In the genomic region with DNA sequence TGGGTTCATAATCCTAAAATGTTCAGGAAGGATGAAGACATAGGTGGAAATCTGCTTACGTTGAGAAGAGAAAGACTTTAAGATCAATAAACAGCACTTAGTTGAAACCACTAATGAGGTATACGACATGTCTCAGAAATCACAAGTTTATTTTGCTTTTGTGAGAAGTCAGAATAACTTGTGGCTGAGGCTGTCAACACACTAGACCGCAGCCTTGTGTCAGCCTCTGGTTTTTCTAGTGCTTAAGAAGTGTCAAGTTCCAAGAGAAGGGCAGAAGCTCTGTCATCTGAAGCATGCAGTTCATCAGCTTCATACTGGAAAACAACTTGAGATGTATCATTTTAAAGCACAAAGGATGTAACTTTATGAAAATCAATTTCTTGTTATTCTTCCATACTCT, we compare ENCODE assay signal across 17 cellular contexts.
DNase-seq lines count a peak whose midpoint lies in the region; ATAC-seq and TF ChIP-seq lines count a peak whose summit lies in the region.
"Had no signal": no experiment of that assay in that cellular context is flagged by ENCODE, and none has a peak within 500 bp of the region (broad histone marks: within the 10 kb centered on the region; RNA-seq: fewer than 3 reads in every experiment).

No MANE protein-coding gene starts in this region.

- no peak overlapping the region for H3K4me3 Mint-ChIP-seq in activated CD4-positive, alpha-beta T cell treated with anti-CD3 and anti-CD28 coated beads, Interleukin-2, amount 10 ng/mL, durations not matched to agents 24 days and 14 days
- H3K4me3 Mint-ChIP-seq: activated CD8-positive, alpha-beta memory T cell treated with anti-CD3 and anti-CD28 coated beads, Interleukin-2, amount 10 ng/mL, durations not matched to agents 7 days and 5 days; activated naive CD8-positive, alpha-beta T cell treated with anti-CD3 and anti-CD28 coated beads, Interleukin-2, amount 10 ng/mL, durations not matched to agents 7 days and 5 days; CD14-positive monocyte; naive B cell had no signal

- H3K27ac ChIP-seq in cardiac muscle cell (no peak overlapping the region), thyroid gland (no peak overlapping the region)
- H3K27ac ChIP-seq: breast epithelium, right atrium auricular region, vagina had no signal

- intact Hi-C loops in left cardiac atrium (cut with DNase I) = loop anchor here in 1 of 2 donors (5.0 kb wide), 1 partner anchor 827 kb away; a partner anchor contains a TSS
- intact Hi-C loops in thyroid gland (cut with DNase I) = loop anchor here (5.0 kb wide), 1 partner anchor 827 kb away; a partner anchor contains a TSS
- intact Hi-C loops in activated CD4-positive, alpha-beta T cell treated with anti-CD3 and anti-CD28 coated beads, Interleukin-2, amount 10 ng/mL, durations not matched to agents 24 days and 14 days (cut with micrococcal nuclease) = no loop called here

- H3K27me3 ChIP-seq in cardiac muscle cell (no peaks in the 10 kb centered on the region), thyroid gland (no peaks in the 10 kb centered on the region)
- H3K27me3 ChIP-seq: breast epithelium, right atrium auricular region, vagina had no signal

- no peak for ATAC-seq in left cardiac atrium
- ATAC-seq in HG03460 (IDR thresholded peaks at IDR 0.05; ENCODE audit: unreplicated experiment) = no peak
- ATAC-seq: activated CD8-positive, alpha-beta memory T cell treated with anti-CD3 and anti-CD28 coated beads, Interleukin-2, amount 10 ng/mL, durations not matched to agents 7 days and 5 days had no signal

- 22 to 34% methylated on average over 3 of the region's 3 CpGs for WGBS in thyroid gland, 2 donors

- TF ChIP-seq CTCF in cardiac muscle cell (IDR thresholded peaks at IDR 0.05; ENCODE audit: low read depth, low read length) = no peak
- TF ChIP-seq CTCF in fibroblast of villous mesenchyme (IDR thresholded peaks at IDR 0.05; ENCODE audit: insufficient read depth, low read depth, low read length) = no peak
- TF ChIP-seq CTCF in thyroid gland (IDR thresholded peaks at IDR 0.05) = no peak

- H3K4me1 ChIP-seq in cardiac muscle cell (ENCODE audit: low read depth) = no peaks in the 10 kb centered on the region
- H3K4me1 ChIP-seq in thyroid gland = peaks cover 0 to 7% of the 10 kb centered on the region in 2 donors
- H3K4me1 ChIP-seq: breast epithelium, right atrium auricular region, vagina had no signal

- TF ChIP-seq POLR2A in thyroid gland (IDR thresholded peaks at IDR 0.05) = no peak

- DNase-seq in cardiac muscle cell (ENCODE audit: low read depth in 1 of 2, low spot score in 1 of 2) = peak; percentile 23 to 36
- no peak for DNase-seq in left cardiac atrium
- peak; percentile 50 for DNase-seq in amniotic epithelial cell (ENCODE audit: low read depth)
- peak; percentile 81 for DNase-seq in fibroblast of villous mesenchyme (ENCODE audit: low read depth)
- peak; percentile 19 to 22 for DNase-seq in thyroid gland
- DNase-seq in Kasumi-1 (lab: John Stamatoyannopoulos, UW) = no peak
- no peak for DNase-seq in activated CD4-positive, alpha-beta T cell treated with anti-CD3 and anti-CD28 coated beads, Interleukin-2, amount 10 ng/mL, durations not matched to agents 24 days and 14 days
- DNase-seq: activated CD8-positive, alpha-beta memory T cell treated with anti-CD3 and anti-CD28 coated beads, Interleukin-2, amount 10 ng/mL, durations not matched to agents 7 days and 5 days; activated naive CD8-positive, alpha-beta T cell treated with anti-CD3 and anti-CD28 coated beads, Interleukin-2, amount 10 ng/mL, durations not matched to agents 7 days and 5 days; GF-D8; naive B cell; stimulated activated CD8-positive, alpha-beta memory T cell treated with anti-CD3 and anti-CD28 coated beads, Interleukin-4, amount 100 ng/mL, for 48 hours had no signal

- no peaks in the 10 kb centered on the region for H3K36me3 ChIP-seq in cardiac muscle cell
- H3K36me3 ChIP-seq in thyroid gland = no peaks in the 10 kb centered on the region
- H3K36me3 ChIP-seq: breast epithelium, right atrium auricular region, vagina had no signal

- no peak overlapping the region for H3K27ac Mint-ChIP-seq in activated CD4-positive, alpha-beta T cell treated with anti-CD3 and anti-CD28 coated beads, Interleukin-2, amount 10 ng/mL, durations not matched to agents 24 days and 14 days
- H3K27ac Mint-ChIP-seq: activated CD8-positive, alpha-beta memory T cell treated with anti-CD3 and anti-CD28 coated beads, Interleukin-2, amount 10 ng/mL, durations not matched to agents 7 days and 5 days; activated naive CD8-positive, alpha-beta T cell treated with anti-CD3 and anti-CD28 coated beads, Interleukin-2, amount 10 ng/mL, durations not matched to agents 7 days and 5 days; CD14-positive monocyte; naive B cell had no signal

- H3K9me3 ChIP-seq in cardiac muscle cell (ENCODE audit: low read depth) (no peaks in the 10 kb centered on the region), thyroid gland (no peaks in the 10 kb centered on the region)
- H3K9me3 ChIP-seq: vagina had no signal

- no peaks in the 10 kb centered on the region for H3K27me3 Mint-ChIP-seq in activated CD4-positive, alpha-beta T cell treated with anti-CD3 and anti-CD28 coated beads, Interleukin-2, amount 10 ng/mL, durations not matched to agents 24 days and 14 days
- H3K27me3 Mint-ChIP-seq: activated CD8-positive, alpha-beta memory T cell treated with anti-CD3 and anti-CD28 coated beads, Interleukin-2, amount 10 ng/mL, durations not matched to agents 7 days and 5 days; naive B cell had no signal

- H3K9me3 Mint-ChIP-seq in activated CD4-positive, alpha-beta T cell treated with anti-CD3 and anti-CD28 coated beads, Interleukin-2, amount 10 ng/mL, durations not matched to agents 24 days and 14 days = peaks cover 11% of the 10 kb centered on the region

- H3K4me1 Mint-ChIP-seq in activated CD4-positive, alpha-beta T cell treated with anti-CD3 and anti-CD28 coated beads, Interleukin-2, amount 10 ng/mL, durations not matched to agents 24 days and 14 days = no peaks in the 10 kb centered on the region
- H3K4me1 Mint-ChIP-seq: activated CD8-positive, alpha-beta memory T cell treated with anti-CD3 and anti-CD28 coated beads, Interleukin-2, amount 10 ng/mL, durations not matched to agents 7 days and 5 days; activated naive CD8-positive, alpha-beta T cell treated with anti-CD3 and anti-CD28 coated beads, Interleukin-2, amount 10 ng/mL, durations not matched to agents 7 days and 5 days; CD14-positive monocyte; naive B cell had no signal

- H3K4me3 ChIP-seq in cardiac muscle cell (no peak overlapping the region), fibroblast of villous mesenchyme (ENCODE audit: low read depth, low read length) (no peak overlapping the region), thyroid gland (replicated peaks in 1 of 3) (no peak overlapping the region)
- H3K4me3 ChIP-seq: breast epithelium, right atrium auricular region, vagina had no signal

- no peaks in the 10 kb centered on the region for H3K36me3 Mint-ChIP-seq in activated CD4-positive, alpha-beta T cell treated with anti-CD3 and anti-CD28 coated beads, Interleukin-2, amount 10 ng/mL, durations not matched to agents 24 days and 14 days (ENCODE audit: low read depth)
- H3K36me3 Mint-ChIP-seq: activated CD8-positive, alpha-beta memory T cell treated with anti-CD3 and anti-CD28 coated beads, Interleukin-2, amount 10 ng/mL, durations not matched to agents 7 days and 5 days; activated naive CD8-positive, alpha-beta T cell treated with anti-CD3 and anti-CD28 coated beads, Interleukin-2, amount 10 ng/mL, durations not matched to agents 7 days and 5 days; CD14-positive monocyte had no signal

Comparison
In these comparisons a context has a peak if more than half of its experiments do, and no peak if none do; other contexts are left out.
1. DNase-seq: peak in cardiac muscle cell (2 of 2), amniotic epithelial cell (single experiment), fibroblast of villous mesenchyme (single experiment) and thyroid gland (2 of 2); none in left cardiac atrium (single experiment), Kasumi-1 (0 of 2) and activated CD4-positive, alpha-beta T cell treated with anti-CD3 and anti-CD28 coated beads, Interleukin-2, amount 10 ng/mL, durations not matched to agents 24 days and 14 days (single experiment).